ENCODE assay signal across 8 cellular contexts in genomic region chr3:3701949-3702348, GRCh38.
"Had no signal": no experiment of that assay in that cellular context is flagged by ENCODE, and none has a peak within 500 bp of the region (broad histone marks: within the 10 kb centered on the region; RNA-seq: fewer than 3 reads in every experiment).

No MANE protein-coding gene starts in this region.

- H3K4me3 Mint-ChIP-seq: GM23338, H9, HFFc6 had no signal

- H3K27ac Mint-ChIP-seq: GM23338, HFFc6 had no signal

- DNase-seq: GM23248, GOT3, H7, H9, HCEC 1CT, HFFc6 had no signal

- H3K27ac ChIP-seq: GM23248 had no signal

- H3K9ac ChIP-seq: GM23248 had no signal

- H3K9me3 ChIP-seq: HAP-1 had no signal

- H3K9me3 Mint-ChIP-seq: H9 had no signal

- H3K36me3 ChIP-seq: HAP-1 had no signal

- H3K4me2 ChIP-seq: GM23338 had no signal

- H3K4me1 ChIP-seq: HAP-1 had no signal

- H3K4me3 ChIP-seq: GM23248, GM23338, HAP-1 had no signal
